ENCODE assay signal across 1 cellular context in genomic region chr2:61632276-61633169, GRCh38.
TF ChIP-seq lines count a peak whose summit lies in the region.

No MANE protein-coding gene starts in this region.

TF ChIP-seq in IMR-90, 13 proteins besides CTCF, POLR2A, EP300 and RAD21 (continued from another document):
- TF ChIP-seq USF2 (IDR thresholded peaks at IDR 0.05; ENCODE audit: low read depth, low read length): no peak
- TF ChIP-seq MXI1 (IDR thresholded peaks at IDR 0.05; ENCODE audit: borderline replicate concordance, low read depth, low read length): no peak
- TF ChIP-seq CEBPB (IDR thresholded peaks at IDR 0.05; ENCODE audit: low read depth, low read length): no peak
- TF ChIP-seq MAZ (IDR thresholded peaks at IDR 0.05; ENCODE audit: borderline replicate concordance, low read depth, low read length): no peak
- TF ChIP-seq MAFK (IDR thresholded peaks at IDR 0.05; ENCODE audit: low read depth, low read length): no peak
